Comparison of ENCODE assay signal across 32 cellular contexts in genomic region chr2:193276988-193277387, GRCh38.
"Had no signal": no experiment of that assay in that cellular context is flagged by ENCODE, and none has a peak within 500 bp of the region (broad histone marks: within the 10 kb centered on the region; RNA-seq: fewer than 3 reads in every experiment).

No MANE protein-coding gene starts in this region.

- H3K27ac Mint-ChIP-seq: activated CD4-positive, alpha-beta memory T cell treated with anti-CD3 and anti-CD28 coated beads for 36 hours; activated CD4-positive, alpha-beta T cell treated with anti-CD3 and anti-CD28 coated beads for 36 hours; activated CD4-positive, alpha-beta T cell treated with anti-CD3 and anti-CD28 coated beads, Interleukin-2, amount 10 ng/mL, durations not matched to agents 24 days and 14 days; activated CD8-positive, alpha-beta memory T cell treated with anti-CD3 and anti-CD28 coated beads, Interleukin-2, amount 10 ng/mL, durations not matched to agents 7 days and 5 days; activated CD8-positive, alpha-beta T cell treated with anti-CD3 and anti-CD28 coated beads, Interleukin-2, amount 10 ng/mL, durations not matched to agents 7 days and 5 days; activated naive CD8-positive, alpha-beta T cell; dendritic cell treated with granulocyte-macrophage colony-stimulating factor and Interleukin-4, amounts not matched to agents 40 ng/mL and 50 ng/mL, for 4 days had no signal

- H3K9me3 ChIP-seq: esophagus muscularis mucosa, gastrocnemius medialis, heart left ventricle had no signal

- H3K27me3 Mint-ChIP-seq: activated CD4-positive, alpha-beta memory T cell treated with anti-CD3 and anti-CD28 coated beads for 36 hours; activated CD4-positive, alpha-beta T cell treated with anti-CD3 and anti-CD28 coated beads for 36 hours; activated CD4-positive, alpha-beta T cell treated with anti-CD3 and anti-CD28 coated beads, Interleukin-2, amount 10 ng/mL, durations not matched to agents 24 days and 14 days; activated CD8-positive, alpha-beta memory T cell treated with anti-CD3 and anti-CD28 coated beads, Interleukin-2, amount 10 ng/mL, durations not matched to agents 7 days and 5 days; activated naive CD8-positive, alpha-beta T cell; central memory CD8-positive, alpha-beta T cell; dendritic cell treated with granulocyte-macrophage colony-stimulating factor and Interleukin-4, amounts not matched to agents 40 ng/mL and 50 ng/mL, for 4 days had no signal

- H3K9me3 Mint-ChIP-seq: activated CD4-positive, alpha-beta memory T cell treated with anti-CD3 and anti-CD28 coated beads for 36 hours; activated CD4-positive, alpha-beta T cell treated with anti-CD3 and anti-CD28 coated beads, Interleukin-2, amount 10 ng/mL, durations not matched to agents 24 days and 14 days; endodermal cell had no signal

- H3K36me3 Mint-ChIP-seq: activated CD4-positive, alpha-beta memory T cell treated with anti-CD3 and anti-CD28 coated beads for 36 hours; activated CD8-positive, alpha-beta memory T cell treated with anti-CD3 and anti-CD28 coated beads, Interleukin-2, amount 10 ng/mL, durations not matched to agents 7 days and 5 days; activated naive CD8-positive, alpha-beta T cell had no signal

- DNase-seq: activated CD4-positive, alpha-beta memory T cell treated with anti-CD3 and anti-CD28 coated beads for 36 hours; activated CD4-positive, alpha-beta T cell treated with anti-CD3 and anti-CD28 coated beads for 36 hours; activated CD4-positive, alpha-beta T cell treated with anti-CD3 and anti-CD28 coated beads, Interleukin-2, amount 10 ng/mL, durations not matched to agents 24 days and 14 days; activated CD4-positive, CD25-positive, alpha-beta regulatory T cell; activated CD4-positive, CD25-positive, alpha-beta regulatory T cell treated with anti-CD3 and anti-CD28 coated beads, Interleukin-2, amount 50 U/mL, for 72 hours; activated CD8-positive, alpha-beta memory T cell treated with anti-CD3 and anti-CD28 coated beads, Interleukin-2, amount 10 ng/mL, durations not matched to agents 7 days and 5 days; activated CD8-positive, alpha-beta memory T cell treated with anti-CD3 and anti-CD28 coated beads, Interleukin-2, amount 50 U/mL, for 4 hours; activated CD8-positive, alpha-beta T cell treated with anti-CD3 and anti-CD28 coated beads, Interleukin-2, amount 10 ng/mL, durations not matched to agents 7 days and 5 days; activated effector memory CD4-positive, alpha-beta T cell treated with Interleukin-2 at 50 U/mL for 16 hours; activated gamma-delta T cell treated with Interleukin-2 at 50 U/mL for 16 hours; activated naive CD4-positive, alpha-beta T cell treated with anti-CD3 and anti-CD28 coated beads, Interleukin-2, amount 50 U/mL, for 16 hours; activated naive CD4-positive, alpha-beta T cell treated with Interleukin-2 at 50 U/mL for 16 hours; activated T-cell treated with anti-CD3 and anti-CD28 coated beads, Interleukin-2, amount 50 U/mL, for 1 hour; activated T-cell treated with anti-CD3 and anti-CD28 coated beads, Interleukin-2, amount 50 U/mL, for 48 hours; amniotic stem cell; anterior cingulate cortex; brain microvascular endothelial cell; dorsolateral prefrontal cortex; effector memory CD4-positive, alpha-beta T cell; endodermal cell; foreskin keratinocyte; gastrocnemius medialis; glutamatergic neuron; heart left ventricle; T-helper 2 cell had no signal

- H3K4me1 Mint-ChIP-seq: activated CD4-positive, alpha-beta T cell treated with anti-CD3 and anti-CD28 coated beads for 36 hours; activated CD4-positive, alpha-beta T cell treated with anti-CD3 and anti-CD28 coated beads, Interleukin-2, amount 10 ng/mL, durations not matched to agents 24 days and 14 days; activated CD8-positive, alpha-beta memory T cell treated with anti-CD3 and anti-CD28 coated beads, Interleukin-2, amount 10 ng/mL, durations not matched to agents 7 days and 5 days; central memory CD8-positive, alpha-beta T cell had no signal

- H3K4me3 Mint-ChIP-seq: activated CD4-positive, alpha-beta memory T cell treated with anti-CD3 and anti-CD28 coated beads for 36 hours; activated CD4-positive, alpha-beta T cell treated with anti-CD3 and anti-CD28 coated beads for 36 hours; activated CD4-positive, alpha-beta T cell treated with anti-CD3 and anti-CD28 coated beads, Interleukin-2, amount 10 ng/mL, durations not matched to agents 24 days and 14 days; activated CD8-positive, alpha-beta memory T cell treated with anti-CD3 and anti-CD28 coated beads, Interleukin-2, amount 10 ng/mL, durations not matched to agents 7 days and 5 days; activated CD8-positive, alpha-beta T cell treated with anti-CD3 and anti-CD28 coated beads, Interleukin-2, amount 10 ng/mL, durations not matched to agents 7 days and 5 days; activated naive CD8-positive, alpha-beta T cell; central memory CD8-positive, alpha-beta T cell; dendritic cell treated with granulocyte-macrophage colony-stimulating factor and Interleukin-4, amounts not matched to agents 40 ng/mL and 50 ng/mL, for 4 days; endodermal cell had no signal

- H3K27ac ChIP-seq: brain microvascular endothelial cell, coronary artery, dorsolateral prefrontal cortex, esophagus muscularis mucosa, foreskin keratinocyte, gastrocnemius medialis, heart left ventricle had no signal

- FAIRE-seq: astrocyte, bronchial epithelial cell had no signal

- ATAC-seq: activated CD4-positive, alpha-beta T cell treated with anti-CD3 and anti-CD28 coated beads for 36 hours; activated CD8-positive, alpha-beta memory T cell treated with anti-CD3 and anti-CD28 coated beads, Interleukin-2, amount 10 ng/mL, durations not matched to agents 7 days and 5 days; activated CD8-positive, alpha-beta T cell treated with anti-CD3 and anti-CD28 coated beads, Interleukin-2, amount 10 ng/mL, durations not matched to agents 7 days and 5 days; foreskin keratinocyte; gastrocnemius medialis; heart left ventricle had no signal

- H3K36me3 ChIP-seq: brain microvascular endothelial cell, esophagus muscularis mucosa, gastrocnemius medialis, heart left ventricle had no signal

- H3K4me3 ChIP-seq: coronary artery, dorsolateral prefrontal cortex, esophagus muscularis mucosa, gastrocnemius medialis, heart left ventricle had no signal

- H3K4me1 ChIP-seq: esophagus muscularis mucosa, foreskin keratinocyte, gastrocnemius medialis, heart left ventricle had no signal

- H3K27me3 ChIP-seq: brain microvascular endothelial cell, dorsolateral prefrontal cortex, esophagus muscularis mucosa, foreskin keratinocyte, gastrocnemius medialis, heart left ventricle had no signal
